1 cellular context compared by ENCODE assay signal in genomic region chr2:27425039-27425438, GRCh38. TPM values are rescaled to one million over a fixed set of nuclear protein-coding genes. Genes with fewer than 3 reads are reported as not detected.
"Had no signal": no experiment of that assay in that cellular context is flagged by ENCODE, and none has a peak within 500 bp of the region (broad histone marks: within the 10 kb centered on the region; RNA-seq: fewer than 3 reads in every experiment).

No MANE protein-coding gene starts in this region.

RNA-seq across cellular contexts. Expression of gene KRTCAP3, which starts 17.1 kb away (rescaled TPM):
- total RNA-seq: M059J had no signal
